Comparison of ENCODE assay signal across 8 cellular contexts in the genomic region with DNA sequence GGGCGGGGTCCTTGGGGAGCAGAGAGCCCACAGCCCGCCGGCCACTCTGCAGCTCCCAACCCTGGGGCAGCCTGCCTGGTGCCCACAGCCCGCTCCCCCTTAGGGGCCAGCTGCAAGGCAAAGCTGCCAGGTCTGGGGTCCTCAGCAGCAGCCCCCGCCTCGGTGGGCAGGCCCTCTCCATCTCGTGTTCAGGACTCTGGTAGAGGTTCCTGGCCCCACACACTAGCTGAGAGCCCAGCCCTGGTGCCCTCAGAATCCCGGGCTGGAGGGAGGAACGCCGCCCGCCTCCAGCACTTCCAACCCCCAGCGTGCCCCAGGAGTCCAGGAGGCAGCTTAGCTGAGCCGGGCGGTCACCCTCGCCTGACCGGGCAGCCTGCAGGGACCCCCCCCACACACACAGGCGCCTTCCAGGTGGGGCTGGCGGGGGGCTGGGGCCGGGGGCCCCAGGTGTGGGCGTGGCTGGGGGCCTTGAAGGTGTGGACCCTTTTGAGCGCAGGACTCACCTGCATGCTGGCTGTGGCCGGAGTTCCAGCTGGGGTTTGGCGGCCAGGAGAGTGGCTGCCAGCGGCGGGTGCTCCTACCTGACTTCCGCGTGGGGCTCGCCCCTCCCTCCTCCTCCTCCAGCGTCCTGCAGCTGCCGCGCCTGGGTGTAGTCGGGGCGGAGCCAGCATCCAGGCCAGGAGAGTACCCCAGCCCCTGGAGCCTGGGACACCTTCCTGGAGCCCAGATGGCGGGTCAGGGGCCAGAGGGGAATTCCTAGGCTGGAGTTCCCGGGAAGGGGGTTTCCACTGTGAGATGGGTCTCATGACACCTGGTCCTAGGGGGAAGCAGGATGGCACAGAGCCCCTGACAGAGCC. TPM values are rescaled to one million over a fixed set of nuclear protein-coding genes. Genes with fewer than 3 reads are reported as not detected.
DNase-seq lines count a peak whose midpoint lies in the region; ATAC-seq lines count a peak whose summit lies in the region.

A gene with protein sequence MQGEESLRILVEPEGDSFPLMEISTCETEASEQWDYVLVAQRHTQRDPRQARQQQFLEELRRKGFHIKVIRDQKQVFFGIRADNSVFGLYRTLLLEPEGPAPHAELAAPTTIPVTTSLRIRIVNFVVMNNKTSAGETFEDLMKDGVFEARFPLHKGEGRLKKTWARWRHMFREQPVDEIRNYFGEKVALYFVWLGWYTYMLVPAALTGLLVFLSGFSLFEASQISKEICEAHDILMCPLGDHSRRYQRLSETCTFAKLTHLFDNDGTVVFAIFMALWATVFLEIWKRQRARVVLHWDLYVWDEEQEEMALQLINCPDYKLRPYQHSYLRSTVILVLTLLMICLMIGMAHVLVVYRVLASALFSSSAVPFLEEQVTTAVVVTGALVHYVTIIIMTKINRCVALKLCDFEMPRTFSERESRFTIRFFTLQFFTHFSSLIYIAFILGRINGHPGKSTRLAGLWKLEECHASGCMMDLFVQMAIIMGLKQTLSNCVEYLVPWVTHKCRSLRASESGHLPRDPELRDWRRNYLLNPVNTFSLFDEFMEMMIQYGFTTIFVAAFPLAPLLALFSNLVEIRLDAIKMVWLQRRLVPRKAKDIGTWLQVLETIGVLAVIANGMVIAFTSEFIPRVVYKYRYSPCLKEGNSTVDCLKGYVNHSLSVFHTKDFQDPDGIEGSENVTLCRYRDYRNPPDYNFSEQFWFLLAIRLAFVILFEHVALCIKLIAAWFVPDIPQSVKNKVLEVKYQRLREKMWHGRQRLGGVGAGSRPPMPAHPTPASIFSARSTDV (minus strand): TSS at position 594 of the 857 bp plus-strand sequence. CDS start 85 bp downstream, at position 509.

- CTCF ChIA-PET in activated CD4-positive, alpha-beta T cell treated with anti-CD3 and anti-CD28 coated beads for 36 hours (lab: Charles Lee): interaction anchor here (0.6 to 1.7 kb wide), 3 partner anchors 20 to 77 kb away, joined by 3 to 5 read pairs (median 5); no protein-coding TSS in a partner anchor

- 10 to 12% methylated on average over 35 of the region's 35 CpGs for WGBS in esophagus, 2 donors

- H3K4me1 ChIP-seq in esophagus (ENCODE audit: control insufficient read depth in 2 of 2, insufficient read depth in 2 of 2, low read length in 1 of 2): peaks cover 0 to 19% of the 10 kb centered on the region in 2 donors

- no peaks in the 10 kb centered on the region for H3K36me3 Mint-ChIP-seq in activated CD4-positive, alpha-beta T cell treated with anti-CD3 and anti-CD28 coated beads for 36 hours (ENCODE audit: low read depth)

- H3K4me3 ChIP-seq in esophagus (ENCODE audit: low read depth in 1 of 2, low read length in 2 of 2): peak within 1 kb of the TSS; percentile 34 to 50

- H3K27ac ChIP-seq in esophagus (ENCODE audit: low read depth in 2 of 2, low read length in 1 of 2): no peak within 1 kb of the TSS

- POLR2A ChIA-PET in activated CD4-positive, alpha-beta T cell treated with anti-CD3 and anti-CD28 coated beads for 36 hours (lab: Charles Lee): no interaction called here

- peaks cover 13% of the 10 kb centered on the region for H3K4me1 Mint-ChIP-seq in activated CD4-positive, alpha-beta T cell treated with anti-CD3 and anti-CD28 coated beads for 36 hours

- H3K4me3 Mint-ChIP-seq in activated CD4-positive, alpha-beta T cell treated with anti-CD3 and anti-CD28 coated beads for 36 hours: peak within 1 kb of the TSS; percentile 66

- no peaks in the 10 kb centered on the region for H3K9me3 ChIP-seq in esophagus (ENCODE audit: control insufficient read depth in 2 of 2, insufficient read depth in 1 of 2, low read depth in 1 of 2, low read length in 1 of 2)

- no peaks in the 10 kb centered on the region for H3K27me3 ChIP-seq in esophagus (ENCODE audit: control insufficient read depth in 1 of 2, insufficient read depth in 2 of 2, low read length in 2 of 2)

- intact Hi-C loops in activated CD4-positive, alpha-beta T cell treated with anti-CD3 and anti-CD28 coated beads for 36 hours (cut with DNase I, micrococcal nuclease): no loop called here

- peaks cover 3% of the 10 kb centered on the region for H3K27me3 Mint-ChIP-seq in activated CD4-positive, alpha-beta T cell treated with anti-CD3 and anti-CD28 coated beads for 36 hours

- ATAC-seq in activated CD4-positive, alpha-beta T cell treated with anti-CD3 and anti-CD28 coated beads for 36 hours: peak; percentile 94
- ATAC-seq in HG02973 (IDR thresholded peaks at IDR 0.05; ENCODE audit: unreplicated experiment): no peak

- no peaks in the 10 kb centered on the region for H3K36me3 ChIP-seq in esophagus (ENCODE audit: control insufficient read depth in 2 of 2, insufficient read depth in 2 of 2, low read length in 1 of 2)

- peak; percentile 58 to 83 (median 67) for DNase-seq in NCI-H1417 (lab: John Stamatoyannopoulos, UW)
- no peak for DNase-seq in NCI-H1417 treated with DMSO at 0.1 percent for 48 hours (lab: John Stamatoyannopoulos, UW)
- peak; percentile 59 for DNase-seq in NCI-H1105 (lab: John Stamatoyannopoulos, UW)
- peak; percentile 80 for DNase-seq in activated CD4-positive, alpha-beta T cell treated with anti-CD3 and anti-CD28 coated beads for 36 hours
- DNase-seq in stimulated activated CD4-positive, alpha-beta T cell treated with anti-CD3 and anti-CD28 coated beads, Interleukin-1b, Interleukin-23, amount 100 ng/mL, for 4 hours (ENCODE audit: low read depth in 2 of 2): peak; percentile 44 to 55
- no peak for DNase-seq in D341Med (ENCODE audit: low spot score)

- no peak within 1 kb of the TSS for H3K27ac Mint-ChIP-seq in activated CD4-positive, alpha-beta T cell treated with anti-CD3 and anti-CD28 coated beads for 36 hours

- no peaks in the 10 kb centered on the region for H3K9me3 Mint-ChIP-seq in activated CD4-positive, alpha-beta T cell treated with anti-CD3 and anti-CD28 coated beads for 36 hours (ENCODE audit: low read depth)

RNA-seq across cellular contexts. Expression of the gene that starts here (rescaled TPM):
- total RNA-seq in activated CD4-positive, alpha-beta T cell treated with anti-CD3 and anti-CD28 coated beads for 36 hours: 10 to 100 TPM; 31.7 to 38.8 TPM
- polyA plus RNA-seq in esophagus: 10 to 100 TPM; 18.1 to 40.4 TPM

Comparison
In these comparisons a context has a peak if more than half of its experiments do, and no peak if none do; other contexts are left out.
1. DNase-seq: peak in NCI-H1417 (3 of 3), NCI-H1105 (single experiment), activated CD4-positive, alpha-beta T cell treated with anti-CD3 and anti-CD28 coated beads for 36 hours (single experiment) and stimulated activated CD4-positive, alpha-beta T cell treated with anti-CD3 and anti-CD28 coated beads, Interleukin-1b, Interleukin-23, amount 100 ng/mL, for 4 hours (2 of 2); none in NCI-H1417 treated with DMSO at 0.1 percent for 48 hours (single experiment) and D341Med (single experiment).